In the genomic region with DNA sequence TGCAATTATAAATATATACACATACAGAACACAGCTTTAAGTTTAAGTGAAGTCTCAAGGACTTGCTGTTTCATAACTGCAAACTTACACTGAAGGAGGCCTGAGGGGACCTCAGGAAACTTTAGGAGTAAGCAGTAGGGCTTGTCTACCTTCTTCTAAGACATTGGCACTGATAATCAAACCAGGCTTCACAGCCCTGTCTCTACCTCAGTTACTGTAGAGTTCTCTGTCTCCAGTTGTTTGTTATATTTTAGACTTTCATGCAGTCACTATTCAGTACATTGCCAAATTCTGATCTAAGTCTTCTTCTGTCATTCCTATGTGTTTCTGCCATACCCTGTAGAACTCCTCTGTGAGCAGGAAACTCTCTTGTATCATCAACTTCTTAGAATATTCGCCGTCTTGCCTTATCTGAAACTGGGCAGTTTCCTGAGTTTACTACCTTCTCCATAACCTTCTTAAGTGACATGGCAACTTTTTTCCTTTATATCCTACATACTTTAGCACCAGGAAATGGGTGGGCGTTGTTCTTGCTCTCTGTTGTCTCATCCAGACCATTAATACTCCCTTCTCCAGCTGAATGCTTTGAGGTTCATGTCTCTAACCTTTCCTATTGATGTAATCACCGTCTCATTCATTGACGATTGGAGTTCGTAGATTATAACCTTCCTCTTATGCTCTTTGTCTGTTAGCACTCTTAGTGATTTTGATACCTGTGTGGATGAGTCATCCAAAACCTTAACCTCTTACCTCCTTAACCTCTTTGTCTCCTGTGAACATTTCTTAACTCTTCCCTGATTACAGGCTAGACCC, we compare ENCODE assay signal across 15 cellular contexts. TPM values are rescaled to one million over a fixed set of nuclear protein-coding genes. Genes with fewer than 3 reads are reported as not detected.
A peak's percentile ranks its signal among the peaks of the same experiment; 100 is the strongest.
DNase-seq lines count a peak whose midpoint lies in the region; ATAC-seq, FAIRE-seq and TF ChIP-seq lines count a peak whose summit lies in the region.
"Had no signal": no experiment of that assay in that cellular context is flagged by ENCODE, and none has a peak within 500 bp of the region (broad histone marks: within the 10 kb centered on the region; RNA-seq: fewer than 3 reads in every experiment).

No MANE protein-coding gene starts in this region.

- H2AFZ ChIP-seq in GM12878 (ENCODE audit: control insufficient read depth, low read depth, low read length): no peak overlapping the region

- no peak for ATAC-seq in CD4-positive, CD25-positive, alpha-beta regulatory T cell (ENCODE audit: low read depth in 2 of 2)
- ATAC-seq in GM18499 (IDR thresholded peaks at IDR 0.05; ENCODE audit: insufficient read depth, unreplicated experiment) (peak; percentile 54), HG03432 (IDR thresholded peaks at IDR 0.05; ENCODE audit: unreplicated experiment) (peak; percentile 60), GM12878 (peak; percentile 82), GM19328 (IDR thresholded peaks at IDR 0.05; ENCODE audit: unreplicated experiment) (no peak)
- ATAC-seq: heart right ventricle had no signal

- TF ChIP-seq POLR2A in GM12878 (IDR thresholded peaks at IDR 0.05; ENCODE audit: low read depth, low read length): no peak

- no peaks in the 10 kb centered on the region for H3K27me3 Mint-ChIP-seq in CD4-positive, CD25-positive, alpha-beta regulatory T cell

- peaks cover 44% of the 10 kb centered on the region for H3K36me3 ChIP-seq in CD4-positive, CD25-positive, alpha-beta regulatory T cell (ENCODE audit: control insufficient read depth, insufficient read depth, low read length)
- H3K36me3 ChIP-seq in GM12878 (ENCODE audit: control insufficient read depth in 2 of 2, insufficient read depth in 2 of 2, low read length in 1 of 2): peaks cover 0 to 2% of the 10 kb centered on the region in 2 experiments; a peak in 2 of 4 replicates

- no peak overlapping the region for H3K4me3 ChIP-seq in CD4-positive, CD25-positive, alpha-beta regulatory T cell (ENCODE audit: low read depth, low read length)
- no peak overlapping the region for H3K4me3 ChIP-seq in GM12878
- H3K4me3 ChIP-seq: BLaER1 treated with 17β-estradiol and CSF1 and Interleukin-3, amounts not matched to agents 10 nM and 100 nM; heart right ventricle; SJCRH30; spleen had no signal

- H3K9me3 Mint-ChIP-seq in CD4-positive, CD25-positive, alpha-beta regulatory T cell: no peaks in the 10 kb centered on the region

- SMC1A ChIA-PET in GM12878 (lab: Charles Lee; ENCODE audit: uncharacterized antibody, unreplicated experiment): interaction anchor here (0.6 to 1.9 kb wide), 2 partner anchors 46 to 90 kb away, joined by 3 to 5 read pairs; no protein-coding TSS in a partner anchor

- H3K4me3 Mint-ChIP-seq in CD4-positive, CD25-positive, alpha-beta regulatory T cell: no peak overlapping the region

- intact Hi-C loops in GM12878 (cut with micrococcal nuclease; ENCODE audit: unreplicated experiment): no loop called here

- peak in 1 of 3 donors; percentile 53 for DNase-seq in CD4-positive, CD25-positive, alpha-beta regulatory T cell
- DNase-seq in GM12878 (ENCODE audit: low read depth, low spot score) (no peak), putamen (ENCODE audit: low spot score) (no peak), NOMO-1 treated with dmso at 0.1 percent for 144 hours (lab: John Stamatoyannopoulos, UW; ENCODE audit: unreplicated experiment) (no peak), SHP77 (lab: John Stamatoyannopoulos, UW) (no peak)
- DNase-seq: activated CD4-positive, alpha-beta T cell treated with anti-CD3 and anti-CD28 coated beads, Interleukin-2, amount 50 U/mL, for 4 hours; heart right ventricle; NCI-H1105; NCI-H774; SJCRH30; spleen had no signal

- H3K27ac Mint-ChIP-seq in CD4-positive, CD25-positive, alpha-beta regulatory T cell: peak overlapping the region; percentile 15 to 70 (median 68)

- RAD21 ChIA-PET in GM12878 (lab: Charles Lee; ENCODE audit: unreplicated experiment): interaction anchor here (0.5 kb wide), 1 partner anchor 48 kb away, joined by 3 read pairs; no protein-coding TSS in a partner anchor

- BruUV-seq in GM12878 (replicated peaks; lab: Mats Ljungman, UMichigan): no TSS peak

- peaks cover 15% of the 10 kb centered on the region for H3K36me3 Mint-ChIP-seq in CD4-positive, CD25-positive, alpha-beta regulatory T cell

- 26% methylated on average over 6 of the region's 6 CpGs for WGBS in GM12878 (ENCODE audit: insufficient coverage, insufficient replicate concordance, low lambda C conversion rate, missing lambda C conversion rate)

- TF ChIP-seq EP300 in GM12878 (IDR thresholded peaks at IDR 0.05; ENCODE audit: borderline replicate concordance in 1 of 2, control insufficient read depth in 1 of 2, low read depth in 2 of 2, low read length in 2 of 2): no peak

- no peak overlapping the region for H3K4me2 ChIP-seq in GM12878 (ENCODE audit: control insufficient read depth, insufficient read depth)
- H3K4me2 ChIP-seq: BLaER1 treated with 17β-estradiol and CSF1 and Interleukin-3, amounts not matched to agents 10 nM and 100 nM had no signal

- in situ Hi-C loops in GM12878 (cut with MboI): no loop called here

- H3K4me1 Mint-ChIP-seq in CD4-positive, CD25-positive, alpha-beta regulatory T cell: peaks cover 14 to 19% (median 16%) of the 10 kb centered on the region in 4 donors

- no peaks in the 10 kb centered on the region for H3K9me3 ChIP-seq in CD4-positive, CD25-positive, alpha-beta regulatory T cell (ENCODE audit: control insufficient read depth in 2 of 2, low read length in 2 of 2)
- no peaks in the 10 kb centered on the region for H3K9me3 ChIP-seq in GM12878 (replicated peaks; ENCODE audit: control insufficient read depth, insufficient read depth, low read length)
- H3K9me3 ChIP-seq: BLaER1 treated with 17β-estradiol and CSF1 and Interleukin-3, amounts not matched to agents 10 nM and 100 nM; heart right ventricle; SJCRH30; spleen had no signal

- CTCF ChIA-PET in GM12878 (lab: Yijun Ruan, JAX): interaction anchor here (1.2 to 1.5 kb wide), 3 partner anchors 63 to 90 kb away, joined by 3 to 5 read pairs (median 4); a partner anchor contains a TSS

- H4K20me1 ChIP-seq in GM12878 (ENCODE audit: control insufficient read depth, insufficient read depth): no peaks in the 10 kb centered on the region

- no peaks in the 10 kb centered on the region; the same call in 1 of the 2 replicates for H3K79me2 ChIP-seq in GM12878 (ENCODE audit: control insufficient read depth, insufficient read depth, low read length)

- H3K27ac ChIP-seq in CD4-positive, CD25-positive, alpha-beta regulatory T cell (ENCODE audit: insufficient read depth, low read length, poor library complexity, severe bottlenecking): no peak overlapping the region
- H3K27ac ChIP-seq in GM12878 (ENCODE audit: control insufficient read depth, insufficient read depth): no peak overlapping the region
- H3K27ac ChIP-seq: BLaER1 treated with 17β-estradiol and CSF1 and Interleukin-3, amounts not matched to agents 10 nM and 100 nM; heart right ventricle; SJCRH30; spleen had no signal

- no peak for TF ChIP-seq RAD21 in GM12878 (IDR thresholded peaks at IDR 0.05; ENCODE audit: insufficient read depth, low read depth, low read length)

- peaks cover 7% of the 10 kb centered on the region for H3K4me1 ChIP-seq in CD4-positive, CD25-positive, alpha-beta regulatory T cell (ENCODE audit: control insufficient read depth, insufficient read depth, low read length, poor library complexity, severe bottlenecking)
- H3K4me1 ChIP-seq in GM12878 (ENCODE audit: control insufficient read depth, insufficient read depth, low read length): no peaks in the 10 kb centered on the region; the same call in 1 of the 2 replicates
- H3K4me1 ChIP-seq: BLaER1 treated with 17β-estradiol and CSF1 and Interleukin-3, amounts not matched to agents 10 nM and 100 nM; heart right ventricle; SJCRH30 had no signal

- no peaks in the 10 kb centered on the region for H3K27me3 ChIP-seq in CD4-positive, CD25-positive, alpha-beta regulatory T cell (ENCODE audit: control insufficient read depth, insufficient read depth, low read length)
- no peaks in the 10 kb centered on the region for H3K27me3 ChIP-seq in GM12878 (replicated peaks in 1 of 2; ENCODE audit: control insufficient read depth in 2 of 2, insufficient read depth in 2 of 2, low read length in 1 of 2)
- H3K27me3 ChIP-seq: BLaER1 treated with 17β-estradiol and CSF1 and Interleukin-3, amounts not matched to agents 10 nM and 100 nM; heart right ventricle; SJCRH30; spleen had no signal

- FAIRE-seq in GM12878 (lab: Jason Lieb, UNC): no peak

- H3K9ac ChIP-seq in GM12878 (ENCODE audit: control insufficient read depth, insufficient read depth, low read length): no peak overlapping the region

- no peak for TF ChIP-seq CTCF in GM12878 (IDR thresholded peaks at IDR 0.05 in 2 of 3, conservative IDR thresholded peaks at IDR 0.05 in 1 of 3; ENCODE audit: control insufficient read depth in 2 of 3, extremely low read depth in 1 of 3, insufficient read depth in 1 of 3, low read depth in 3 of 3, low read length in 3 of 3)

- POLR2A ChIA-PET in GM12878 (lab: Charles Lee): interaction anchor here (0.7 kb wide), 1 partner anchor 17 kb away, joined by 3 read pairs; no protein-coding TSS in a partner anchor

RNA-seq across cellular contexts. Expression of a gene that starts 11.4 kb away (rescaled TPM):
- total RNA-seq in CD4-positive, CD25-positive, alpha-beta regulatory T cell: 28.5 TPM
- 1 to 10 TPM; 4.9 to 7.5 (median 6.8) TPM for polyA plus RNA-seq in CD4-positive, CD25-positive, alpha-beta regulatory T cell
- 60.6 and 72.2 TPM in 2 replicates for total RNA-seq in GM12878 (2013; cell fraction: nucleolus; rRNA removed)
- total RNA-seq in GM12878 (2014; rRNA removed): 19.0 and 20.6 TPM in 2 replicates
- total RNA-seq in GM12878 (2014; rRNA removed; fragmentation: Illumina TruSeq; extraction: Trizol): 19.1 and 20.2 TPM in 2 replicates
- 13.5 and 18.0 TPM in 2 replicates for total RNA-seq in GM12878 (2021)
- polyA plus RNA-seq in GM12878 (2011; ENCODE audit: low read depth): 4.6 TPM
- 17.3 and 32.0 TPM in 2 replicates for polyA plus RNA-seq in GM12878 (2011; rRNA removed)
- 9.2 and 10.1 TPM in 2 replicates for polyA plus RNA-seq in GM12878 (2011; cell fraction: cytosol; rRNA removed)
- 11.3 and 12.8 TPM in 2 replicates for polyA plus RNA-seq in GM12878 (2011; cell fraction: nucleus; rRNA removed)
- polyA plus RNA-seq in GM12878 (2012): 8.4 and 12.2 TPM in 2 replicates
- 16.3 and 26.8 TPM in 2 replicates for polyA plus RNA-seq in GM12878 (2014; fragmentation: Illumina TruSeq; extraction: Trizol)
- 1 to 10 TPM; 4.2 to 5.0 TPM for polyA plus RNA-seq in GM12878 (2014; fragmentation: Nextera tagmentation; extraction: Ambion mirVana)
- polyA plus RNA-seq in GM12878 (2014; rRNA removed): 10.2 and 10.6 TPM in 2 replicates
- 10 to 100 TPM in 1 of 2 experiments, 1 to 10 TPM in 1; 9.0 to 12.0 TPM for polyA plus RNA-seq in GM12878 (2016; fragmentation: Nextera tagmentation; extraction: Ambion mirVana)
- polyA minus RNA-seq in GM12878 (2011; rRNA and poly(A)+ RNA removed): 22.7 and 27.2 TPM in 2 replicates
- polyA minus RNA-seq in GM12878 (2011; cell fraction: cytosol; rRNA and poly(A)+ RNA removed): 10.9 and 14.4 TPM in 2 replicates
- polyA minus RNA-seq in GM12878 (2011; cell fraction: nucleus; rRNA and poly(A)+ RNA removed): 13.2 and 25.1 TPM in 2 replicates

RNA-seq across cellular contexts. Expression of a gene that starts 11.9 kb away (rescaled TPM):
- 3.4 TPM for total RNA-seq in CD4-positive, CD25-positive, alpha-beta regulatory T cell
- polyA plus RNA-seq in CD4-positive, CD25-positive, alpha-beta regulatory T cell: 10 to 100 TPM in 2 of 4 donors, 1 to 10 TPM in 2; 6.2 to 11.0 (median 9.2) TPM
- 26.0 and 31.8 TPM in 2 replicates for total RNA-seq in GM12878 (2013; cell fraction: nucleolus; rRNA removed)
- total RNA-seq in GM12878 (2014; rRNA removed) (18.2 and 20.9 TPM in 2 replicates), GM12878 (2014; rRNA removed; fragmentation: Illumina TruSeq; extraction: Trizol) (25.5 and 27.3 TPM in 2 replicates), GM12878 (2021) (17.3 and 19.0 TPM in 2 replicates)
- 13.7 TPM for polyA plus RNA-seq in GM12878 (2011; ENCODE audit: low read depth)
- polyA plus RNA-seq in GM12878 (2011; rRNA removed) (20.9 and 36.8 TPM in 2 replicates), GM12878 (2014; fragmentation: Illumina TruSeq; extraction: Trizol) (17.8 and 21.6 TPM in 2 replicates), GM12878 (2014; fragmentation: Nextera tagmentation; extraction: Ambion mirVana) (10 to 100 TPM in 1 of 2 experiments, 1 to 10 TPM in 1; 5.4 to 12.2 TPM), GM12878 (2014; rRNA removed) (15.1 and 18.7 TPM in 2 replicates), GM12878 (2016; fragmentation: Nextera tagmentation; extraction: Ambion mirVana) (10 to 100 TPM; 33.8 to 34.5 TPM)
- polyA plus RNA-seq in GM12878 (2011; cell fraction: cytosol; rRNA removed): 7.1 and 7.5 TPM in 2 replicates
- 6.6 and 7.4 TPM in 2 replicates for polyA plus RNA-seq in GM12878 (2011; cell fraction: nucleus; rRNA removed)
- polyA plus RNA-seq in GM12878 (2012): 21.5 and 35.3 TPM in 2 replicates
- 2.8 and 5.9 TPM in 2 replicates for polyA minus RNA-seq in GM12878 (2011; rRNA and poly(A)+ RNA removed)
- 5.1 and 5.5 TPM in 2 replicates for polyA minus RNA-seq in GM12878 (2011; cell fraction: cytosol; rRNA and poly(A)+ RNA removed)
- polyA minus RNA-seq in GM12878 (2011; cell fraction: nucleus; rRNA and poly(A)+ RNA removed): 3.1 and 4.7 TPM in 2 replicates

Comparison
In these comparisons a context has a peak if more than half of its experiments do, and no peak if none do; other contexts are left out.
1. ATAC-seq: peak in GM18499 (single experiment), HG03432 (single experiment) and GM12878 (single experiment); none in CD4-positive, CD25-positive, alpha-beta regulatory T cell (0 of 2) and GM19328 (single experiment).